In the genomic region with DNA sequence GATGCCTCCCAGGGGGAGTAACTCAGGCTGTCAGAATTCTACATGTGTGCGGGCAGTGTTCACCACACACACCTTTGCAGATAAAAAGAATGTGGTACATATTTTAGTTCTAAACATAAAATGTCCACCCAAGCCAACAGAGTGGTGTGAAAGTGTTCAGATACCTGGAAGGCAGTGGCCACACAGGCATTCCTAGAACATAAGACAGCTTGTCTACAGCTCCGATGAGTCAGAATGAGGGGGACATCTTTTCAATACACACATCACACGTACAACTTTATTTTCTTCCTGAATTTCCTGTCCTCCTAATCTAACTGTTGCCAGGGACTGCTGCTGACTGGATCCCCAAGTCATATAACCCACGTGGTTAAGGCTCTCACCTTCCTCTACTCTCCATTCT, we compare ENCODE assay signal across 16 cellular contexts.
DNase-seq lines count a peak whose midpoint lies in the region; ATAC-seq, FAIRE-seq and TF ChIP-seq lines count a peak whose summit lies in the region.
"Had no signal": no experiment of that assay in that cellular context is flagged by ENCODE, and none has a peak within 500 bp of the region (broad histone marks: within the 10 kb centered on the region; RNA-seq: fewer than 3 reads in every experiment).

No MANE protein-coding gene starts in this region.

- ATAC-seq in GM19328 (IDR thresholded peaks at IDR 0.05; ENCODE audit: unreplicated experiment): no peak
- ATAC-seq: left lung had no signal

- H3K4me3 ChIP-seq in choroid plexus epithelial cell (ENCODE audit: low read depth, low read length): no peak overlapping the region
- H3K4me3 ChIP-seq: esophagus muscularis mucosa, left lung had no signal

- no peak for TF ChIP-seq CTCF in choroid plexus epithelial cell (conservative IDR thresholded peaks at IDR 0.05; ENCODE audit: low read depth, low read length)

- intact Hi-C loops in activated CD4-positive, alpha-beta T cell treated with anti-CD3 and anti-CD28 coated beads, Interleukin-2, amount 10 ng/mL, durations not matched to agents 24 days and 14 days (cut with micrococcal nuclease): no loop called here

- FAIRE-seq in RCC 7860 (lab: Jason Lieb, UNC) (no peak), GM12892 (lab: Jason Lieb, UNC) (no peak)
- FAIRE-seq: TTC549 had no signal

- H3K27ac Mint-ChIP-seq in activated CD4-positive, alpha-beta T cell treated with anti-CD3 and anti-CD28 coated beads, Interleukin-2, amount 10 ng/mL, durations not matched to agents 24 days and 14 days: no peak overlapping the region
- H3K27ac Mint-ChIP-seq: activated CD4-positive, alpha-beta memory T cell treated with anti-CD3 and anti-CD28 coated beads, Interleukin-2, amount 10 ng/mL, durations not matched to agents 7 days and 5 days had no signal

- H3K9me3 Mint-ChIP-seq in activated CD4-positive, alpha-beta T cell treated with anti-CD3 and anti-CD28 coated beads, Interleukin-2, amount 10 ng/mL, durations not matched to agents 24 days and 14 days: no peaks in the 10 kb centered on the region
- H3K9me3 Mint-ChIP-seq: activated CD4-positive, alpha-beta memory T cell treated with anti-CD3 and anti-CD28 coated beads, Interleukin-2, amount 10 ng/mL, durations not matched to agents 7 days and 5 days had no signal

- no peak for TF ChIP-seq POLR2A in GM12892 (IDR thresholded peaks at IDR 0.05; ENCODE audit: low read depth, low read length)

- H3K27me3 Mint-ChIP-seq in activated CD4-positive, alpha-beta T cell treated with anti-CD3 and anti-CD28 coated beads, Interleukin-2, amount 10 ng/mL, durations not matched to agents 24 days and 14 days: no peaks in the 10 kb centered on the region
- H3K27me3 Mint-ChIP-seq: activated CD4-positive, alpha-beta memory T cell treated with anti-CD3 and anti-CD28 coated beads, Interleukin-2, amount 10 ng/mL, durations not matched to agents 7 days and 5 days had no signal

- no peaks in the 10 kb centered on the region for H3K4me1 Mint-ChIP-seq in activated CD4-positive, alpha-beta T cell treated with anti-CD3 and anti-CD28 coated beads, Interleukin-2, amount 10 ng/mL, durations not matched to agents 24 days and 14 days
- H3K4me1 Mint-ChIP-seq: activated CD4-positive, alpha-beta memory T cell treated with anti-CD3 and anti-CD28 coated beads, Interleukin-2, amount 10 ng/mL, durations not matched to agents 7 days and 5 days had no signal

- no peaks in the 10 kb centered on the region for H3K36me3 Mint-ChIP-seq in activated CD4-positive, alpha-beta T cell treated with anti-CD3 and anti-CD28 coated beads, Interleukin-2, amount 10 ng/mL, durations not matched to agents 24 days and 14 days (ENCODE audit: low read depth)

- DNase-seq in EL (peak; percentile 49), RCC 7860 (ENCODE audit: low spot score) (peak; percentile 71), choroid plexus epithelial cell (ENCODE audit: low read depth) (peak; percentile 53), non-pigmented ciliary epithelial cell (ENCODE audit: low read depth) (peak; percentile 26), GM12892 (ENCODE audit: insufficient read length) (no peak), NCI-H524 treated with DMSO at 0.1 percent for 48 hours (lab: John Stamatoyannopoulos, UW) (no peak)
- DNase-seq in activated CD4-positive, alpha-beta T cell treated with anti-CD3 and anti-CD28 coated beads, Interleukin-2, amount 10 ng/mL, durations not matched to agents 24 days and 14 days: no peak
- DNase-seq: activated CD4-positive, alpha-beta memory T cell treated with anti-CD3 and anti-CD28 coated beads, Interleukin-2, amount 10 ng/mL, durations not matched to agents 7 days and 5 days; amygdala; Calu3; hypothalamus; left lung; NCI-H510A had no signal

- no peak overlapping the region for H3K4me3 Mint-ChIP-seq in activated CD4-positive, alpha-beta T cell treated with anti-CD3 and anti-CD28 coated beads, Interleukin-2, amount 10 ng/mL, durations not matched to agents 24 days and 14 days
- H3K4me3 Mint-ChIP-seq: activated CD4-positive, alpha-beta memory T cell treated with anti-CD3 and anti-CD28 coated beads, Interleukin-2, amount 10 ng/mL, durations not matched to agents 7 days and 5 days had no signal

Comparison
In these comparisons a context has a peak if more than half of its experiments do, and no peak if none do; other contexts are left out.
1. DNase-seq: peak in EL (single experiment), RCC 7860 (single experiment), choroid plexus epithelial cell (single experiment) and non-pigmented ciliary epithelial cell (single experiment); none in activated CD4-positive, alpha-beta T cell treated with anti-CD3 and anti-CD28 coated beads, Interleukin-2, amount 10 ng/mL, durations not matched to agents 24 days and 14 days (single experiment), GM12892 (single experiment) and NCI-H524 treated with DMSO at 0.1 percent for 48 hours (single experiment).